In the genomic region with DNA sequence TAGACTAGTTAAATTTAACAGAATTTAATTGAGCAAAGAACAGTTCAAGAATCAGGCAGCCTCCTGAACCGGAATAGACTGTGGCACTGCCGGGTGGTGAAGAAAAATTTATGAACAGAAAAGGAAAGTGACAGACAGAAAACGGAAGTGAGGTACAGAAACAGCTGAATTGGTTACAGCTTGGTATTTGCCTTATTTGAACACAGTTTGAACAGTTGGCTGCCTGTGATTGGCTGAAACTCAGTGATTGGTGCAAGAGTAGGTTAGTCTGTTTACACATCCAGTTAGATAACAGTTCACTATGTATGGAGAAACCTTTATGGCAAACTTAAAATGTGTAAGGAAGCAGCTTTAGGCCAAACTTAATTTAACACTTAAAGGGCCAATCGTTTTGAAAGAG, we compare ENCODE assay signal across 1 cellular context.
TF ChIP-seq lines count a peak whose summit lies in the region.

No MANE protein-coding gene starts in this region.

TF ChIP-seq in K562, 482 proteins besides CTCF, POLR2A, EP300 and RAD21 (continued from another document and continues in another):
- TF ChIP-seq, protein P1, sequence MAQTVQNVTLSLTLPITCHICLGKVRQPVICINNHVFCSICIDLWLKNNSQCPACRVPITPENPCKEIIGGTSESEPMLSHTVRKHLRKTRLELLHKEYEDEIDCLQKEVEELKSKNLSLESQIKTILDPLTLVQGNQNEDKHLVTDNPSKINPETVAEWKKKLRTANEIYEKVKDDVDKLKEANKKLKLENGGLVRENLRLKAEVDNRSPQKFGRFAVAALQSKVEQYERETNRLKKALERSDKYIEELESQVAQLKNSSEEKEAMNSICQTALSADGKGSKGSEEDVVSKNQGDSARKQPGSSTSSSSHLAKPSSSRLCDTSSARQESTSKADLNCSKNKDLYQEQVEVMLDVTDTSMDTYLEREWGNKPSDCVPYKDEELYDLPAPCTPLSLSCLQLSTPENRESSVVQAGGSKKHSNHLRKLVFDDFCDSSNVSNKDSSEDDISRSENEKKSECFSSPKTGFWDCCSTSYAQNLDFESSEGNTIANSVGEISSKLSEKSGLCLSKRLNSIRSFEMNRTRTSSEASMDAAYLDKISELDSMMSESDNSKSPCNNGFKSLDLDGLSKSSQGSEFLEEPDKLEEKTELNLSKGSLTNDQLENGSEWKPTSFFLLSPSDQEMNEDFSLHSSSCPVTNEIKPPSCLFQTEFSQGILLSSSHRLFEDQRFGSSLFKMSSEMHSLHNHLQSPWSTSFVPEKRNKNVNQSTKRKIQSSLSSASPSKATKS (CRISPR knock-in tag; IDR thresholded peaks at IDR 0.05), result no peak
- TF ChIP-seq, protein P2, sequence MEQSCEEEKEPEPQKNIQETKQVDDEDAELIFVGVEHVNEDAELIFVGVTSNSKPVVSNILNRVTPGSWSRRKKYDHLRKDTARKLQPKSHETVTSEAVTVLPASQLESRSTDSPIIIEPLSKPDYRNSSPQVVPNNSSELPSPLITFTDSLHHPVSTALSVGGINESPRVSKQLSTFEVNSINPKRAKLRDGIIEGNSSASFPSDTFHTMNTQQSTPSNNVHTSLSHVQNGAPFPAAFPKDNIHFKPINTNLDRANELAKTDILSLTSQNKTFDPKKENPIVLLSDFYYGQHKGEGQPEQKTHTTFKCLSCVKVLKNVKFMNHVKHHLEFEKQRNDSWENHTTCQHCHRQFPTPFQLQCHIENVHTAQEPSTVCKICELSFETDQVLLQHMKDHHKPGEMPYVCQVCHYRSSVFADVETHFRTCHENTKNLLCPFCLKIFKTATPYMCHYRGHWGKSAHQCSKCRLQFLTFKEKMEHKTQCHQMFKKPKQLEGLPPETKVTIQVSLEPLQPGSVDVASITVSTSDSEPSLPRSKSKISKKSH (CRISPR knock-in tag; IDR thresholded peaks at IDR 0.05), result no peak
- no peak for TF ChIP-seq ESRRA (IDR thresholded peaks at IDR 0.05; ENCODE audit: borderline replicate concordance, low read depth)
- no peak for TF ChIP-seq BDP1 (IDR thresholded peaks at IDR 0.05; ENCODE audit: insufficient read depth, insufficient read length)
- TF ChIP-seq, protein P3, sequence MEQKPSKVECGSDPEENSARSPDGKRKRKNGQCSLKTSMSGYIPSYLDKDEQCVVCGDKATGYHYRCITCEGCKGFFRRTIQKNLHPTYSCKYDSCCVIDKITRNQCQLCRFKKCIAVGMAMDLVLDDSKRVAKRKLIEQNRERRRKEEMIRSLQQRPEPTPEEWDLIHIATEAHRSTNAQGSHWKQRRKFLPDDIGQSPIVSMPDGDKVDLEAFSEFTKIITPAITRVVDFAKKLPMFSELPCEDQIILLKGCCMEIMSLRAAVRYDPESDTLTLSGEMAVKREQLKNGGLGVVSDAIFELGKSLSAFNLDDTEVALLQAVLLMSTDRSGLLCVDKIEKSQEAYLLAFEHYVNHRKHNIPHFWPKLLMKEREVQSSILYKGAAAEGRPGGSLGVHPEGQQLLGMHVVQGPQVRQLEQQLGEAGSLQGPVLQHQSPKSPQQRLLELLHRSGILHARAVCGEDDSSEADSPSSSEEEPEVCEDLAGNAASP (IDR thresholded peaks at IDR 0.05), result no peak
- no peak for TF ChIP-seq ARHGAP35 (IDR thresholded peaks at IDR 0.05; ENCODE audit: partially characterized antibody)
- no peak for TF ChIP-seq ZC3H11A (IDR thresholded peaks at IDR 0.05; ENCODE audit: low read depth, low read length)
- no peak; the same call in 1 of the 2 replicates for TF ChIP-seq MBD2 (IDR thresholded peaks at IDR 0.05; ENCODE audit: borderline replicate concordance, low read depth)
- no peak for TF ChIP-seq PHF21A (IDR thresholded peaks at IDR 0.05; ENCODE audit: borderline replicate concordance, low read depth)
- peak; percentile 23 to 84; a peak in 2 of 4 replicates for TF ChIP-seq FOXA3 (CRISPR knock-in tag; conservative IDR thresholded peaks at IDR 0.05 in 1 of 2, IDR thresholded peaks at IDR 0.05 in 1 of 2)
- no peak for TF ChIP-seq GTF2F1 (IDR thresholded peaks at IDR 0.05; ENCODE audit: low read depth, low read length)
- TF ChIP-seq, protein P4, sequence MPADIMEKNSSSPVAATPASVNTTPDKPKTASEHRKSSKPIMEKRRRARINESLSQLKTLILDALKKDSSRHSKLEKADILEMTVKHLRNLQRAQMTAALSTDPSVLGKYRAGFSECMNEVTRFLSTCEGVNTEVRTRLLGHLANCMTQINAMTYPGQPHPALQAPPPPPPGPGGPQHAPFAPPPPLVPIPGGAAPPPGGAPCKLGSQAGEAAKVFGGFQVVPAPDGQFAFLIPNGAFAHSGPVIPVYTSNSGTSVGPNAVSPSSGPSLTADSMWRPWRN (IDR thresholded peaks at IDR 0.05; ENCODE audit: low read depth), result no peak
- TF ChIP-seq MYC (IDR thresholded peaks at IDR 0.05; ENCODE audit: low read depth, low read length), result no peak
- TF ChIP-seq MYC (CRISPR knock-in tag; IDR thresholded peaks at IDR 0.05; ENCODE audit: borderline replicate concordance, low read depth), result no peak
- TF ChIP-seq ZNF668 (CRISPR knock-in tag; IDR thresholded peaks at IDR 0.05), result no peak
- no peak for TF ChIP-seq MAFG (tag; conservative IDR thresholded peaks at IDR 0.05)
- peak; percentile 98 for TF ChIP-seq MYBL2 (IDR thresholded peaks at IDR 0.05; ENCODE audit: low read depth)
- TF ChIP-seq MYBL2 (CRISPR knock-in tag; IDR thresholded peaks at IDR 0.05; ENCODE audit: borderline replicate concordance), result no peak
- TF ChIP-seq, protein P5, sequence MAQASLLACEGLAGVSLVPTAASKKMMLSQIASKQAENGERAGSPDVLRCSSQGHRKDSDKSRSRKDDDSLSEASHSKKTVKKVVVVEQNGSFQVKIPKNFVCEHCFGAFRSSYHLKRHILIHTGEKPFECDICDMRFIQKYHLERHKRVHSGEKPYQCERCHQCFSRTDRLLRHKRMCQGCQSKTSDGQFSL (CRISPR knock-in tag; IDR thresholded peaks at IDR 0.05), result no peak
- TF ChIP-seq, protein P5 (tag; IDR thresholded peaks at IDR 0.05), result no peak
- TF ChIP-seq ZFX (CRISPR knock-in tag; IDR thresholded peaks at IDR 0.05), result no peak
- no peak for TF ChIP-seq ZNF134 (CRISPR knock-in tag; conservative IDR thresholded peaks at IDR 0.05)
- no peak for TF ChIP-seq ERF (CRISPR knock-in tag; IDR thresholded peaks at IDR 0.05)
- TF ChIP-seq MTA2 (IDR thresholded peaks at IDR 0.05; ENCODE audit: low read depth), result no peak
- TF ChIP-seq GABPB1 (CRISPR knock-in tag; IDR thresholded peaks at IDR 0.05), result 0 out of 2 replicates have a peak, but pooled peaks have one; percentile 39
- no peak for TF ChIP-seq CBX8 (IDR thresholded peaks at IDR 0.05; ENCODE audit: borderline replicate concordance, extremely low read depth, low read depth, low read length, poor library complexity, severe bottlenecking)
- TF ChIP-seq GATAD2A (IDR thresholded peaks at IDR 0.05), result no peak
- TF ChIP-seq, protein P6, sequence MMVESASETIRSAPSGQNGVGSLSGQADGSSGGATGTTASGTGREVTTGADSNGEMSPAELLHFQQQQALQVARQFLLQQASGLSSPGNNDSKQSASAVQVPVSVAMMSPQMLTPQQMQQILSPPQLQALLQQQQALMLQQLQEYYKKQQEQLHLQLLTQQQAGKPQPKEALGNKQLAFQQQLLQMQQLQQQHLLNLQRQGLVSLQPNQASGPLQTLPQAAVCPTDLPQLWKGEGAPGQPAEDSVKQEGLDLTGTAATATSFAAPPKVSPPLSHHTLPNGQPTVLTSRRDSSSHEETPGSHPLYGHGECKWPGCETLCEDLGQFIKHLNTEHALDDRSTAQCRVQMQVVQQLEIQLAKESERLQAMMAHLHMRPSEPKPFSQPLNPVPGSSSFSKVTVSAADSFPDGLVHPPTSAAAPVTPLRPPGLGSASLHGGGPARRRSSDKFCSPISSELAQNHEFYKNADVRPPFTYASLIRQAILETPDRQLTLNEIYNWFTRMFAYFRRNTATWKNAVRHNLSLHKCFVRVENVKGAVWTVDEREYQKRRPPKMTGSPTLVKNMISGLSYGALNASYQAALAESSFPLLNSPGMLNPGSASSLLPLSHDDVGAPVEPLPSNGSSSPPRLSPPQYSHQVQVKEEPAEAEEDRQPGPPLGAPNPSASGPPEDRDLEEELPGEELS (CRISPR knock-in tag; IDR thresholded peaks at IDR 0.05; ENCODE audit: borderline replicate concordance), result no peak
- no peak for TF ChIP-seq ZNF780A (CRISPR knock-in tag; IDR thresholded peaks at IDR 0.05)
- TF ChIP-seq ZNF408 (CRISPR knock-in tag; IDR thresholded peaks at IDR 0.05; ENCODE audit: low read depth), result no peak
- TF ChIP-seq, protein P7, sequence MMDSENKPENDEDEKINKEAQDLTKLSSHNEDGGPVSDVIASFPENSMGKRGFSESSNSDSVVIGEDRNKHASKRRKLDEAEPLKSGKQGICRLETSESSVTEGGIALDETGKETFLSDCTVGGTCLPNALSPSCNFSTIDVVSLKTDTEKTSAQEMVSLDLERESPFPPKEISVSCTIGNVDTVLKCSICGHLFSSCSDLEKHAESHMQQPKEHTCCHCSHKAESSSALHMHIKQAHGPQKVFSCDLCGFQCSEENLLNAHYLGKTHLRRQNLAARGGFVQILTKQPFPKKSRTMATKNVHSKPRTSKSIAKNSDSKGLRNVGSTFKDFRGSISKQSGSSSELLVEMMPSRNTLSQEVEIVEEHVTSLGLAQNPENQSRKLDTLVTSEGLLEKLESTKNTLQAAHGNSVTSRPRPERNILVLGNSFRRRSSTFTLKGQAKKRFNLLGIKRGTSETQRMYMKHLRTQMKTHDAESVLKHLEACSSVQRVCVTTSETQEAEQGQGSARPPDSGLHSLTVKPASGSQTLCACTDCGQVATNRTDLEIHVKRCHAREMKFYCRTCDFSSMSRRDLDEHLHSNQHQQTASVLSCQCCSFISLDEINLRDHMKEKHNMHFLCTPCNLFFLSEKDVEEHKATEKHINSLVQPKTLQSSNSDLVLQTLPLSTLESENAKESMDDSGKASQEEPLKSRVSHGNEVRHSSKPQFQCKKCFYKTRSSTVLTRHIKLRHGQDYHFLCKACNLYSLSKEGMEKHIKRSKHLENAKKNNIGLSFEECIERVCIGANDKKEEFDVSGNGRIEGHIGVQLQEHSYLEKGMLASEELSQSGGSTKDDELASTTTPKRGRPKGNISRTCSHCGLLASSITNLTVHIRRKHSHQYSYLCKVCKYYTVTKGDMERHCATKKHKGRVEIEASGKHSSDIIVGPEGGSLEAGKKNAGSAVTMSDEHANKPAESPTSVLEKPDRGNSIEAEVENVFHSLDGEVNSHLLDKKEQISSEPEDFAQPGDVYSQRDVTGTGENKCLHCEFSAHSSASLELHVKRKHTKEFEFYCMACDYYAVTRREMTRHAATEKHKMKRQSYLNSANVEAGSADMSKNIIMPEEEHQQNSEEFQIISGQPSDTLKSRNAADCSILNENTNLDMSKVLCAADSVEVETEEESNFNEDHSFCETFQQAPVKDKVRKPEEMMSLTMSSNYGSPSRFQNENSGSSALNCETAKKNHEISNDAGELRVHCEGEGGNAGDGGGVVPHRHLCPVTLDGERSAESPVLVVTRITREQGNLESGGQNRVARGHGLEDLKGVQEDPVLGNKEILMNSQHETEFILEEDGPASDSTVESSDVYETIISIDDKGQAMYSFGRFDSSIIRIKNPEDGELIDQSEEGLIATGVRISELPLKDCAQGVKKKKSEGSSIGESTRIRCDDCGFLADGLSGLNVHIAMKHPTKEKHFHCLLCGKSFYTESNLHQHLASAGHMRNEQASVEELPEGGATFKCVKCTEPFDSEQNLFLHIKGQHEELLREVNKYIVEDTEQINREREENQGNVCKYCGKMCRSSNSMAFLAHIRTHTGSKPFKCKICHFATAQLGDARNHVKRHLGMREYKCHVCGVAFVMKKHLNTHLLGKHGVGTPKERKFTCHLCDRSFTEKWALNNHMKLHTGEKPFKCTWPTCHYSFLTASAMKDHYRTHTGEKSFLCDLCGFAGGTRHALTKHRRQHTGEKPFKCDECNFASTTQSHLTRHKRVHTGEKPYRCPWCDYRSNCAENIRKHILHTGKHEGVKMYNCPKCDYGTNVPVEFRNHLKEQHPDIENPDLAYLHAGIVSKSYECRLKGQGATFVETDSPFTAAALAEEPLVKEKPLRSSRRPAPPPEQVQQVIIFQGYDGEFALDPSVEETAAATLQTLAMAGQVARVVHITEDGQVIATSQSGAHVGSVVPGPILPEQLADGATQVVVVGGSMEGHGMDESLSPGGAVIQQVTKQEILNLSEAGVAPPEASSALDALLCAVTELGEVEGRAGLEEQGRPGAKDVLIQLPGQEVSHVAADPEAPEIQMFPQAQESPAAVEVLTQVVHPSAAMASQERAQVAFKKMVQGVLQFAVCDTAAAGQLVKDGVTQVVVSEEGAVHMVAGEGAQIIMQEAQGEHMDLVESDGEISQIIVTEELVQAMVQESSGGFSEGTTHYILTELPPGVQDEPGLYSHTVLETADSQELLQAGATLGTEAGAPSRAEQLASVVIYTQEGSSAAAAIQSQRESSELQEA (IDR thresholded peaks at IDR 0.05; ENCODE audit: low read depth), result peak; percentile 79; the same call in 1 of the 2 replicates
- TF ChIP-seq MCM3 (IDR thresholded peaks at IDR 0.05), result no peak
- TF ChIP-seq KDM5B (IDR thresholded peaks at IDR 0.05; ENCODE audit: insufficient replicate concordance, low read depth, low read length), result no peak
- TF ChIP-seq TRIM24 (IDR thresholded peaks at IDR 0.05), result peak in 1 of 2 experiments; percentile 67; a peak in 1 of 4 replicates
- TF ChIP-seq KLF13 (tag; IDR thresholded peaks at IDR 0.05; ENCODE audit: borderline replicate concordance, low read depth), result no peak
- no peak for TF ChIP-seq SNRNP70 (optimal IDR thresholded peaks at IDR 0.05; ENCODE audit: low read depth, low read length)
- TF ChIP-seq SPI1 (IDR thresholded peaks at IDR 0.05; ENCODE audit: borderline replicate concordance, low read depth, low read length), result peak; percentile 85
- TF ChIP-seq FOXM1 (IDR thresholded peaks at IDR 0.05; ENCODE audit: low read depth), result peak; percentile 99
- TF ChIP-seq FOXM1 (CRISPR knock-in tag; IDR thresholded peaks at IDR 0.05; ENCODE audit: low read depth), result peak; percentile 63; the same call in 1 of the 2 replicates
- TF ChIP-seq, protein P8, sequence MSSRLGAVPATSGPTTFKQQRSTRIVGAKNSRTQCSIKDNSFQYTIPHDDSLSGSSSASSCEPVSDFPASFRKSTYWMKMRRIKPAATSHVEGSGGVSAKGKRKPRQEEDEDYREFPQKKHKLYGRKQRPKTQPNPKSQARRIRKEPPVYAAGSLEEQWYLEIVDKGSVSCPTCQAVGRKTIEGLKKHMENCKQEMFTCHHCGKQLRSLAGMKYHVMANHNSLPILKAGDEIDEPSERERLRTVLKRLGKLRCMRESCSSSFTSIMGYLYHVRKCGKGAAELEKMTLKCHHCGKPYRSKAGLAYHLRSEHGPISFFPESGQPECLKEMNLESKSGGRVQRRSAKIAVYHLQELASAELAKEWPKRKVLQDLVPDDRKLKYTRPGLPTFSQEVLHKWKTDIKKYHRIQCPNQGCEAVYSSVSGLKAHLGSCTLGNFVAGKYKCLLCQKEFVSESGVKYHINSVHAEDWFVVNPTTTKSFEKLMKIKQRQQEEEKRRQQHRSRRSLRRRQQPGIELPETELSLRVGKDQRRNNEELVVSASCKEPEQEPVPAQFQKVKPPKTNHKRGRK (tag; IDR thresholded peaks at IDR 0.05), result no peak
- TF ChIP-seq ZNF57 (CRISPR knock-in tag; IDR thresholded peaks at IDR 0.05), result no peak
- TF ChIP-seq FIP1L1 (IDR thresholded peaks at IDR 0.05; ENCODE audit: low read depth, low read length, poor library complexity, severe bottlenecking), result no peak
- no peak for TF ChIP-seq ZNF41 (CRISPR knock-in tag; conservative IDR thresholded peaks at IDR 0.05)
- peak; percentile 56; the same call in 1 of the 2 replicates for TF ChIP-seq TEAD4 (IDR thresholded peaks at IDR 0.05; ENCODE audit: low read length)
- no peak for TF ChIP-seq TEAD4 (CRISPR knock-in tag; IDR thresholded peaks at IDR 0.05; ENCODE audit: borderline replicate concordance)
- no peak for TF ChIP-seq ZKSCAN1 (IDR thresholded peaks at IDR 0.05; ENCODE audit: low read depth, low read length)
- no peak for TF ChIP-seq RFX5 (IDR thresholded peaks at IDR 0.05; ENCODE audit: low read depth, low read length)
- no peak for TF ChIP-seq ELF2 (CRISPR knock-in tag; IDR thresholded peaks at IDR 0.05)
- no peak for TF ChIP-seq PTRF (tag; IDR thresholded peaks at IDR 0.05)
